13 cellular contexts compared by ENCODE assay signal in genomic region chr2:147275943-147276342, GRCh38.
DNase-seq lines count a peak whose midpoint lies in the region; ATAC-seq and TF ChIP-seq lines count a peak whose summit lies in the region.
"Had no signal": no experiment of that assay in that cellular context is flagged by ENCODE, and none has a peak within 500 bp of the region (broad histone marks: within the 10 kb centered on the region; RNA-seq: fewer than 3 reads in every experiment).

No MANE protein-coding gene starts in this region.

- no peaks in the 10 kb centered on the region for H3K36me3 Mint-ChIP-seq in activated CD4-positive, alpha-beta T cell treated with anti-CD3 and anti-CD28 coated beads for 36 hours (ENCODE audit: low read depth)
- peaks cover 3% of the 10 kb centered on the region for H3K36me3 Mint-ChIP-seq in activated CD4-positive, alpha-beta T cell treated with anti-CD3 and anti-CD28 coated beads, Interleukin-2, amount 10 ng/mL, durations not matched to agents 7 days and 5 days (ENCODE audit: low read depth)
- H3K36me3 Mint-ChIP-seq in endothelial cell (ENCODE audit: low read depth, unreplicated experiment) = no peaks in the 10 kb centered on the region
- no peaks in the 10 kb centered on the region for H3K36me3 Mint-ChIP-seq in progenitor cell of endocrine pancreas (ENCODE audit: insufficient read depth)

- H3K4me3 ChIP-seq in MG63 = no peak overlapping the region
- H3K4me3 ChIP-seq: heart left ventricle, ovary had no signal

- ATAC-seq in activated CD4-positive, alpha-beta T cell treated with anti-CD3 and anti-CD28 coated beads for 36 hours = no peak
- ATAC-seq: heart left ventricle had no signal

- no peaks in the 10 kb centered on the region for H3K36me3 ChIP-seq in MG63
- H3K36me3 ChIP-seq: heart left ventricle, ovary had no signal

- no peaks in the 10 kb centered on the region for H3K9me3 ChIP-seq in MG63
- H3K9me3 ChIP-seq: heart left ventricle, ovary had no signal

- intact Hi-C loops in activated CD4-positive, alpha-beta T cell treated with anti-CD3 and anti-CD28 coated beads for 36 hours (cut with DNase I, micrococcal nuclease) = no loop called here

- H3K4me3 Mint-ChIP-seq in activated CD4-positive, alpha-beta T cell treated with anti-CD3 and anti-CD28 coated beads for 36 hours = no peak overlapping the region
- no peak overlapping the region for H3K4me3 Mint-ChIP-seq in activated CD4-positive, alpha-beta T cell treated with anti-CD3 and anti-CD28 coated beads, Interleukin-2, amount 10 ng/mL, durations not matched to agents 7 days and 5 days
- H3K4me3 Mint-ChIP-seq in endothelial cell (ENCODE audit: unreplicated experiment) (no peak overlapping the region), progenitor cell of endocrine pancreas (ENCODE audit: low read depth) (no peak overlapping the region)

- peak; percentile 19 for DNase-seq in activated CD4-positive, alpha-beta T cell treated with anti-CD3 and anti-CD28 coated beads for 36 hours
- DNase-seq in activated CD4-positive, alpha-beta T cell treated with anti-CD3 and anti-CD28 coated beads, Interleukin-2, amount 10 ng/mL, durations not matched to agents 7 days and 5 days = no peak
- peak; percentile 1 for DNase-seq in MG63
- peak; percentile 18 for DNase-seq in endothelial cell (ENCODE audit: low spot score)
- no peak for DNase-seq in progenitor cell of endocrine pancreas (ENCODE audit: low spot score, unreplicated experiment)
- no peak for DNase-seq in NCI-H187 treated with DMSO at 0.1 percent for 48 hours (lab: John Stamatoyannopoulos, UW)
- DNase-seq in HUDEP-2 (lab: John Stamatoyannopoulos, UW; ENCODE audit: unreplicated experiment in 76 of 76) = no peak
- DNase-seq in NCI-H345 (lab: John Stamatoyannopoulos, UW) = no peak
- DNase-seq: EL, heart left ventricle, NCI-H446, ovary, Right ventricle myocardium superior had no signal

- peaks cover 8% of the 10 kb centered on the region for H3K27me3 Mint-ChIP-seq in activated CD4-positive, alpha-beta T cell treated with anti-CD3 and anti-CD28 coated beads for 36 hours
- peaks cover 6% of the 10 kb centered on the region for H3K27me3 Mint-ChIP-seq in activated CD4-positive, alpha-beta T cell treated with anti-CD3 and anti-CD28 coated beads, Interleukin-2, amount 10 ng/mL, durations not matched to agents 7 days and 5 days
- no peaks in the 10 kb centered on the region for H3K27me3 Mint-ChIP-seq in endothelial cell (ENCODE audit: unreplicated experiment)
- no peaks in the 10 kb centered on the region for H3K27me3 Mint-ChIP-seq in progenitor cell of endocrine pancreas

- H3K27ac Mint-ChIP-seq in activated CD4-positive, alpha-beta T cell treated with anti-CD3 and anti-CD28 coated beads for 36 hours = no peak overlapping the region
- H3K27ac Mint-ChIP-seq in activated CD4-positive, alpha-beta T cell treated with anti-CD3 and anti-CD28 coated beads, Interleukin-2, amount 10 ng/mL, durations not matched to agents 7 days and 5 days = no peak overlapping the region
- H3K27ac Mint-ChIP-seq in endothelial cell (ENCODE audit: unreplicated experiment) (no peak overlapping the region), progenitor cell of endocrine pancreas (no peak overlapping the region)

- H3K4me1 Mint-ChIP-seq in activated CD4-positive, alpha-beta T cell treated with anti-CD3 and anti-CD28 coated beads for 36 hours = no peaks in the 10 kb centered on the region
- peaks cover 1% of the 10 kb centered on the region for H3K4me1 Mint-ChIP-seq in activated CD4-positive, alpha-beta T cell treated with anti-CD3 and anti-CD28 coated beads, Interleukin-2, amount 10 ng/mL, durations not matched to agents 7 days and 5 days
- no peaks in the 10 kb centered on the region for H3K4me1 Mint-ChIP-seq in endothelial cell (ENCODE audit: unreplicated experiment)
- H3K4me1 Mint-ChIP-seq in progenitor cell of endocrine pancreas (ENCODE audit: low read depth) = peaks cover 4% of the 10 kb centered on the region

- H3K27me3 ChIP-seq in MG63 = no peaks in the 10 kb centered on the region
- H3K27me3 ChIP-seq: heart left ventricle, ovary had no signal

- POLR2A ChIA-PET in activated CD4-positive, alpha-beta T cell treated with anti-CD3 and anti-CD28 coated beads for 36 hours (lab: Charles Lee) = no interaction called here
- POLR2A ChIA-PET in activated CD4-positive, alpha-beta T cell treated with anti-CD3 and anti-CD28 coated beads, Interleukin-2, amount 10 ng/mL, durations not matched to agents 7 days and 5 days (lab: Charles Lee) = no interaction called here

- H3K9me3 Mint-ChIP-seq in activated CD4-positive, alpha-beta T cell treated with anti-CD3 and anti-CD28 coated beads for 36 hours (ENCODE audit: low read depth) = no peaks in the 10 kb centered on the region
- peaks cover 17% of the 10 kb centered on the region for H3K9me3 Mint-ChIP-seq in activated CD4-positive, alpha-beta T cell treated with anti-CD3 and anti-CD28 coated beads, Interleukin-2, amount 10 ng/mL, durations not matched to agents 7 days and 5 days
- H3K9me3 Mint-ChIP-seq in endothelial cell (ENCODE audit: unreplicated experiment) (no peaks in the 10 kb centered on the region), progenitor cell of endocrine pancreas (ENCODE audit: low read depth) (peaks cover 2% of the 10 kb centered on the region)

- CTCF ChIA-PET in activated CD4-positive, alpha-beta T cell treated with anti-CD3 and anti-CD28 coated beads for 36 hours (lab: Charles Lee) = interaction anchor here (0.9 to 1.1 kb wide), 2 partner anchors 16 to 193 kb away, joined by 3 to 4 read pairs; no protein-coding TSS in a partner anchor
- CTCF ChIA-PET in activated CD4-positive, alpha-beta T cell treated with anti-CD3 and anti-CD28 coated beads, Interleukin-2, amount 10 ng/mL, durations not matched to agents 7 days and 5 days (lab: Charles Lee) = interaction anchor here (1.3 kb wide), 1 partner anchor 47 kb away, joined by 3 read pairs; no protein-coding TSS in a partner anchor

- peak; percentile 57 for TF ChIP-seq CTCF in endothelial cell (IDR thresholded peaks at IDR 0.05; ENCODE audit: unreplicated experiment)
- TF ChIP-seq CTCF in progenitor cell of endocrine pancreas (IDR thresholded peaks at IDR 0.05; ENCODE audit: unreplicated experiment) = peak; percentile 40

Comparison
In these comparisons a context has a peak if more than half of its experiments do, and no peak if none do; other contexts are left out.
1. DNase-seq: peak in activated CD4-positive, alpha-beta T cell treated with anti-CD3 and anti-CD28 coated beads for 36 hours (single experiment), MG63 (single experiment) and endothelial cell (single experiment); none in activated CD4-positive, alpha-beta T cell treated with anti-CD3 and anti-CD28 coated beads, Interleukin-2, amount 10 ng/mL, durations not matched to agents 7 days and 5 days (single experiment), progenitor cell of endocrine pancreas (single experiment), NCI-H187 treated with DMSO at 0.1 percent for 48 hours (single experiment), HUDEP-2 (0 of 76) and NCI-H345 (single experiment).